In genomic region chr9:114396558-114397218, GRCh38 we compare ENCODE assay signal across 1 cellular context.
TF ChIP-seq lines count a peak whose summit lies in the region.

No MANE protein-coding gene starts in this region.

TF ChIP-seq in K562, 482 proteins besides CTCF, POLR2A, EP300 and RAD21 (continued from another document and continues in another):
- TF ChIP-seq E2F8 (IDR thresholded peaks at IDR 0.05; ENCODE audit: low read depth, partially characterized antibody) = no peak
- TF ChIP-seq MECOM (CRISPR knock-in tag; IDR thresholded peaks at IDR 0.05) = 0 out of 2 replicates have a peak, but pooled peaks have one; percentile 0
- no peak for TF ChIP-seq ZNF655 (CRISPR knock-in tag; IDR thresholded peaks at IDR 0.05)
- 0 out of 2 replicates have a peak, but pooled peaks have one; percentile 31 for TF ChIP-seq POLR2G (IDR thresholded peaks at IDR 0.05; ENCODE audit: low read depth, low read length)
- TF ChIP-seq ZHX1 (conservative IDR thresholded peaks at IDR 0.05; ENCODE audit: low read length) = no peak
- no peak for TF ChIP-seq ZBED1 (IDR thresholded peaks at IDR 0.05)
- no peak for TF ChIP-seq SIN3B (IDR thresholded peaks at IDR 0.05; ENCODE audit: low read depth)
- no peak for TF ChIP-seq THRB (CRISPR knock-in tag; conservative IDR thresholded peaks at IDR 0.05)
- TF ChIP-seq DEAF1 (CRISPR knock-in tag; IDR thresholded peaks at IDR 0.05) = peak; percentile 40; the same call in 1 of the 2 replicates
- TF ChIP-seq ZNF740 (CRISPR knock-in tag; IDR thresholded peaks at IDR 0.05) = no peak
- TF ChIP-seq ZNF740 (tag; IDR thresholded peaks at IDR 0.05) = peak in 1 of 2 experiments; percentile 76; a peak in 1 of 4 replicates
- TF ChIP-seq HSF4 (CRISPR knock-in tag; IDR thresholded peaks at IDR 0.05; ENCODE audit: borderline replicate concordance) = no peak; the same call in 1 of the 2 replicates
- no peak for TF ChIP-seq PBX2 (CRISPR knock-in tag; IDR thresholded peaks at IDR 0.05; ENCODE audit: low read depth)
- TF ChIP-seq PBX2 (tag; conservative IDR thresholded peaks at IDR 0.05; ENCODE audit: low read depth) = no peak
- no peak for TF ChIP-seq ILF3 (IDR thresholded peaks at IDR 0.05; ENCODE audit: borderline replicate concordance)
- TF ChIP-seq ZBTB7A (IDR thresholded peaks at IDR 0.05; ENCODE audit: borderline replicate concordance, control insufficient read depth, low read depth, low read length) = no peak
- TF ChIP-seq ZNF830 (CRISPR knock-in tag; IDR thresholded peaks at IDR 0.05) = no peak
- TF ChIP-seq ZBTB8A (IDR thresholded peaks at IDR 0.05; ENCODE audit: partially characterized antibody) = no peak
- no peak for TF ChIP-seq HDGF (IDR thresholded peaks at IDR 0.05)
- no peak for TF ChIP-seq NCOR1 (IDR thresholded peaks at IDR 0.05)
- TF ChIP-seq GTF2E2 (tag; IDR thresholded peaks at IDR 0.05) = no peak
- TF ChIP-seq TCF7L2 (IDR thresholded peaks at IDR 0.05; ENCODE audit: low read depth, low read length) = no peak
- TF ChIP-seq ELF1 (tag; IDR thresholded peaks at IDR 0.05) = no peak
- no peak for TF ChIP-seq ZC3H4 (CRISPR knock-in tag; IDR thresholded peaks at IDR 0.05; ENCODE audit: borderline replicate concordance)
- no peak for TF ChIP-seq GABPA (tag; conservative IDR thresholded peaks at IDR 0.05; ENCODE audit: low read depth)
- TF ChIP-seq NCOA4 (IDR thresholded peaks at IDR 0.05; ENCODE audit: partially characterized antibody) = no peak
- TF ChIP-seq SMC3 (conservative IDR thresholded peaks at IDR 0.05; ENCODE audit: insufficient read depth, low read depth, low read length) = no peak
- no peak for TF ChIP-seq NR4A1 (CRISPR knock-in tag; IDR thresholded peaks at IDR 0.05)
- peak; percentile 88 for TF ChIP-seq NR4A1 (tag; IDR thresholded peaks at IDR 0.05)
- TF ChIP-seq KDM4B (IDR thresholded peaks at IDR 0.05; ENCODE audit: borderline replicate concordance in 2 of 2, low read depth in 1 of 2) = no peak
- peak; percentile 89 for TF ChIP-seq SMAD4 (CRISPR knock-in tag; conservative IDR thresholded peaks at IDR 0.05)
- TF ChIP-seq NFXL1 (CRISPR knock-in tag; IDR thresholded peaks at IDR 0.05) = no peak
- no peak for TF ChIP-seq ZBTB5 (IDR thresholded peaks at IDR 0.05)
- TF ChIP-seq SRF (CRISPR knock-in tag; IDR thresholded peaks at IDR 0.05) = no peak
- TF ChIP-seq WHSC1 (IDR thresholded peaks at IDR 0.05; ENCODE audit: low read length) = no peak
- TF ChIP-seq ZBTB12 (CRISPR knock-in tag; IDR thresholded peaks at IDR 0.05) = no peak
- TF ChIP-seq ZNF644 (tag; IDR thresholded peaks at IDR 0.05; ENCODE audit: low read depth) = peak; percentile 47; the same call in 1 of the 2 replicates
- TF ChIP-seq THRAP3 (IDR thresholded peaks at IDR 0.05; ENCODE audit: borderline replicate concordance) = no peak
- no peak for TF ChIP-seq ZNF324 (CRISPR knock-in tag; IDR thresholded peaks at IDR 0.05)
- no peak for TF ChIP-seq CHCHD3 (CRISPR knock-in tag; IDR thresholded peaks at IDR 0.05)
- TF ChIP-seq ARID2 (IDR thresholded peaks at IDR 0.05) = no peak
- no peak for TF ChIP-seq ZNF143 (CRISPR knock-in tag; IDR thresholded peaks at IDR 0.05)
- no peak for TF ChIP-seq MCM2 (IDR thresholded peaks at IDR 0.05; ENCODE audit: low read depth)
- no peak for TF ChIP-seq PPARD (CRISPR knock-in tag; IDR thresholded peaks at IDR 0.05)
- no peak for TF ChIP-seq E4F1 (CRISPR knock-in tag; IDR thresholded peaks at IDR 0.05; ENCODE audit: borderline replicate concordance)
- TF ChIP-seq SRSF7 (optimal IDR thresholded peaks at IDR 0.05; ENCODE audit: low read depth, low read length) = no peak
- no peak for TF ChIP-seq RUNX1 (IDR thresholded peaks at IDR 0.05; ENCODE audit: low read depth)
- TF ChIP-seq KDM1A (IDR thresholded peaks at IDR 0.05) = no peak
- no peak for TF ChIP-seq POLR3A (IDR thresholded peaks at IDR 0.05; ENCODE audit: borderline replicate concordance, extremely low read depth, insufficient read depth, insufficient read length)
- TF ChIP-seq MCM3 (IDR thresholded peaks at IDR 0.05) = no peak
